ENCODE assay signal across 1 cellular context in genomic region chr12:123388218-123388947, GRCh38.
A peak's percentile ranks its signal among the peaks of the same experiment; 100 is the strongest.
TF ChIP-seq lines count a peak whose summit lies in the region.

No MANE protein-coding gene starts in this region.

TF ChIP-seq in K562, 482 proteins besides CTCF, POLR2A, EP300 and RAD21 (continued from another document and continues in another):
- TF ChIP-seq PML (IDR thresholded peaks at IDR 0.05; ENCODE audit: low read length) (peak; percentile 95), LEF1 (IDR thresholded peaks at IDR 0.05) (peak; percentile 73; the same call in 1 of the 2 replicates), CAMTA2 (CRISPR knock-in tag; conservative IDR thresholded peaks at IDR 0.05) (no peak), TCF3 (CRISPR knock-in tag; IDR thresholded peaks at IDR 0.05) (peak; percentile 97), AFF1 (IDR thresholded peaks at IDR 0.05; ENCODE audit: low read depth in 1 of 2, partially characterized antibody in 2 of 2) (no peak), KLF13 (tag; IDR thresholded peaks at IDR 0.05; ENCODE audit: borderline replicate concordance, low read depth) (peak; percentile 53; the same call in 1 of the 2 replicates), BDP1 (IDR thresholded peaks at IDR 0.05; ENCODE audit: insufficient read depth, insufficient read length) (no peak), FOXA1 (IDR thresholded peaks at IDR 0.05; ENCODE audit: borderline replicate concordance) (no peak), SIN3B (IDR thresholded peaks at IDR 0.05; ENCODE audit: low read depth) (no peak), HDGF (IDR thresholded peaks at IDR 0.05) (no peak), SIX5 (IDR thresholded peaks at IDR 0.05; ENCODE audit: borderline replicate concordance in 1 of 2, insufficient read depth in 1 of 2, low read depth in 1 of 2, low read length in 2 of 2) (no peak), NKRF (IDR thresholded peaks at IDR 0.05; ENCODE audit: borderline replicate concordance) (no peak), TRIM28 (IDR thresholded peaks at IDR 0.05) (no peak), NR2C1 (IDR thresholded peaks at IDR 0.05) (peak; percentile 51; the same call in 1 of the 2 replicates), NR2C1 (tag; IDR thresholded peaks at IDR 0.05) (no peak), SMARCC2 (IDR thresholded peaks at IDR 0.05; ENCODE audit: low read depth) (peak; percentile 75), MCM2 (IDR thresholded peaks at IDR 0.05; ENCODE audit: low read depth) (no peak), SP1 (CRISPR knock-in tag; IDR thresholded peaks at IDR 0.05) (no peak; the same call in 1 of the 2 replicates), ZNF551 (CRISPR knock-in tag; IDR thresholded peaks at IDR 0.05) (no peak), NFE2L1 (tag; IDR thresholded peaks at IDR 0.05; ENCODE audit: borderline replicate concordance, low read depth) (no peak), ZNF140 (CRISPR knock-in tag; IDR thresholded peaks at IDR 0.05) (no peak), LCOR (CRISPR knock-in tag; IDR thresholded peaks at IDR 0.05) (peak; percentile 49; the same call in 1 of the 2 replicates), ARNT (IDR thresholded peaks at IDR 0.05) (peak in 1 of 2 experiments; percentile 81; a peak in 1 of 4 replicates), ZNF134 (CRISPR knock-in tag; conservative IDR thresholded peaks at IDR 0.05) (no peak), ZKSCAN1 (IDR thresholded peaks at IDR 0.05; ENCODE audit: low read depth, low read length) (no peak), STAG1 (CRISPR knock-in tag; IDR thresholded peaks at IDR 0.05; ENCODE audit: borderline replicate concordance) (no peak), DEAF1 (CRISPR knock-in tag; IDR thresholded peaks at IDR 0.05) (no peak), SAFB (IDR thresholded peaks at IDR 0.05; ENCODE audit: borderline replicate concordance, low read depth, low read length) (no peak), BRD4 (IDR thresholded peaks at IDR 0.05) (no peak), ZNF436 (CRISPR knock-in tag; IDR thresholded peaks at IDR 0.05) (no peak), MAX (CRISPR knock-in tag; IDR thresholded peaks at IDR 0.05) (no peak), GTF2E2 (tag; IDR thresholded peaks at IDR 0.05) (no peak), ZNF79 (CRISPR knock-in tag; IDR thresholded peaks at IDR 0.05; ENCODE audit: low read depth) (no peak), ZNF121 (CRISPR knock-in tag; conservative IDR thresholded peaks at IDR 0.05) (no peak), ZNF408 (CRISPR knock-in tag; IDR thresholded peaks at IDR 0.05; ENCODE audit: low read depth) (no peak), POLR2H (tag; IDR thresholded peaks at IDR 0.05; ENCODE audit: low read depth) (no peak), KDM1A (IDR thresholded peaks at IDR 0.05) (peak; percentile 70 to 79), REST (CRISPR knock-in tag; IDR thresholded peaks at IDR 0.05; ENCODE audit: low read depth) (no peak), FOXM1 (IDR thresholded peaks at IDR 0.05; ENCODE audit: low read depth) (peak; percentile 76), FOXM1 (CRISPR knock-in tag; IDR thresholded peaks at IDR 0.05; ENCODE audit: low read depth) (0 out of 2 replicates have a peak, but pooled peaks have one; percentile 36), MTA3 (IDR thresholded peaks at IDR 0.05; ENCODE audit: borderline replicate concordance) (0 out of 2 replicates have a peak, but pooled peaks have one; percentile 33), ZNF384 (IDR thresholded peaks at IDR 0.05; ENCODE audit: low read depth, low read length) (no peak), RUNX1 (IDR thresholded peaks at IDR 0.05; ENCODE audit: low read depth) (peak; percentile 70; the same call in 1 of the 2 replicates), MAFK (IDR thresholded peaks at IDR 0.05; ENCODE audit: low read length) (no peak), EP400 (IDR thresholded peaks at IDR 0.05) (peak; percentile 63; the same call in 1 of the 2 replicates), RHOXF2B (CRISPR knock-in tag; conservative IDR thresholded peaks at IDR 0.05) (no peak), CHD2 (IDR thresholded peaks at IDR 0.05; ENCODE audit: low read depth, low read length) (peak; percentile 70; the same call in 1 of the 2 replicates), ZNF146 (CRISPR knock-in tag; IDR thresholded peaks at IDR 0.05; ENCODE audit: unreplicated experiment) (no peak), NCOA4 (IDR thresholded peaks at IDR 0.05; ENCODE audit: partially characterized antibody) (no peak), SRSF1 (IDR thresholded peaks at IDR 0.05; ENCODE audit: low read depth, low read length) (no peak), L3MBTL2 (IDR thresholded peaks at IDR 0.05) (no peak)
- TF ChIP-seq, protein P1, sequence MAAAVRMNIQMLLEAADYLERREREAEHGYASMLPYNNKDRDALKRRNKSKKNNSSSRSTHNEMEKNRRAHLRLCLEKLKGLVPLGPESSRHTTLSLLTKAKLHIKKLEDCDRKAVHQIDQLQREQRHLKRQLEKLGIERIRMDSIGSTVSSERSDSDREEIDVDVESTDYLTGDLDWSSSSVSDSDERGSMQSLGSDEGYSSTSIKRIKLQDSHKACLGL (CRISPR knock-in tag; IDR thresholded peaks at IDR 0.05; ENCODE audit: borderline replicate concordance, poor library complexity, severe bottlenecking): no peak
- TF ChIP-seq, protein P2, sequence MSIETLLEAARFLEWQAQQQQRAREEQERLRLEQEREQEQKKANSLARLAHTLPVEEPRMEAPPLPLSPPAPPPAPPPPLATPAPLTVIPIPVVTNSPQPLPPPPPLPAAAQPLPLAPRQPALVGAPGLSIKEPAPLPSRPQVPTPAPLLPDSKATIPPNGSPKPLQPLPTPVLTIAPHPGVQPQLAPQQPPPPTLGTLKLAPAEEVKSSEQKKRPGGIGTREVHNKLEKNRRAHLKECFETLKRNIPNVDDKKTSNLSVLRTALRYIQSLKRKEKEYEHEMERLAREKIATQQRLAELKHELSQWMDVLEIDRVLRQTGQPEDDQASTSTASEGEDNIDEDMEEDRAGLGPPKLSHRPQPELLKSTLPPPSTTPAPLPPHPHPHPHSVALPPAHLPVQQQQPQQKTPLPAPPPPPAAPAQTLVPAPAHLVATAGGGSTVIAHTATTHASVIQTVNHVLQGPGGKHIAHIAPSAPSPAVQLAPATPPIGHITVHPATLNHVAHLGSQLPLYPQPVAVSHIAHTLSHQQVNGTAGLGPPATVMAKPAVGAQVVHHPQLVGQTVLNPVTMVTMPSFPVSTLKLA (conservative IDR thresholded peaks at IDR 0.05): peak; percentile 28 to 65; a peak in 2 of 4 replicates
- TF ChIP-seq, protein P3, sequence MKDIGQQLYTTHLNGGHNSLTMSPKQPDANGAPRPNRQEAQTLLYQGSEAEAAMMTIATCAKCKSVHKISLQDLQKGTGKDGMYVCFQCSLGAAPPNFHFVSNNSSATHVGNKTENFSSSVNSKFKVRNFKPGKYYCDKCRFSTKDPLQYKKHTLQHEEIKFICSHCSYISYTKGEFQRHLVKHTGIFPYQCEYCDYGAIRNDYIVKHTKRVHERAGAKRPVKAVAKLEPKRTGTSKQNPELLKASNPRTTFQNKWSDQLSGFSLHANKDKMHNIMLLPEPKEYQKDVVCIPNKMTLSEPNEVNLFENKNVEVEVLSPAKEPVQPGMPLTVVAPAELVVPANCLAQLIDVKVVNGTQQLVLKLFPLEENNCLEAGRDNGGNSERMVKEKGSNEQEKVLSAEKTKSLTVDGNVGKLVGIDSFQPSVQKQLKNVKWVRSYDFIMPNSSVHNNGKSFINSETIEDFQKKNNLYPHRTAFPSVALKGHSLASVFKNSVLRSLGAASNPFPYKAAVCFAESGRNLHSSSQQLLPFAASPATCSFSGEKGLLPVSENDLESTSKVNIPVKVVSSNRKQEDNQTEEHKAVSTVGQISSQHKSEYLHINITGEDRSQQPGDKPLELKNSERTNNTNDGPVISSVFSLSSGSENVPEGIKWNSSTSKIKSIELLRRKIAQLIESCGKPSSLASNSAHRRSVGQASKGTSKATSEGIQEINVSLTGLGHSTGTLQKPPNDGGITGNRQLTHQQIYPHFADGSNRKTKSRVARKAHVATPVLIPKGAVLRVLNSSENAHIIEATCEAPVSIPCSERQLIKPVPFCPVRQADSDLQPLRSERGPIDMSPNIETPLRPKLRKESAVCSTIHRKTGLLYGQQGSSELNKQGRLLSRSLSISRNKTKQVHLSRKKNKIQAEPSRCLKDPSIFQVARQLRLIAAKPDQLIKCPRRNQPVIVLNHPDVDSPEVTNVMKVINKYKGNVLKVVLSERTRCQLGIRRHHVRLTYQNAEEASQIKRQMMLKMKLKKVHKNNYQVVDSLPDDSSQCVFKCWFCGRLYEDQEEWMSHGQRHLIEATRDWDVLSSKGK (CRISPR knock-in tag; IDR thresholded peaks at IDR 0.05): no peak
